Comparison of ENCODE assay signal across 1 cellular context in the genomic region with DNA sequence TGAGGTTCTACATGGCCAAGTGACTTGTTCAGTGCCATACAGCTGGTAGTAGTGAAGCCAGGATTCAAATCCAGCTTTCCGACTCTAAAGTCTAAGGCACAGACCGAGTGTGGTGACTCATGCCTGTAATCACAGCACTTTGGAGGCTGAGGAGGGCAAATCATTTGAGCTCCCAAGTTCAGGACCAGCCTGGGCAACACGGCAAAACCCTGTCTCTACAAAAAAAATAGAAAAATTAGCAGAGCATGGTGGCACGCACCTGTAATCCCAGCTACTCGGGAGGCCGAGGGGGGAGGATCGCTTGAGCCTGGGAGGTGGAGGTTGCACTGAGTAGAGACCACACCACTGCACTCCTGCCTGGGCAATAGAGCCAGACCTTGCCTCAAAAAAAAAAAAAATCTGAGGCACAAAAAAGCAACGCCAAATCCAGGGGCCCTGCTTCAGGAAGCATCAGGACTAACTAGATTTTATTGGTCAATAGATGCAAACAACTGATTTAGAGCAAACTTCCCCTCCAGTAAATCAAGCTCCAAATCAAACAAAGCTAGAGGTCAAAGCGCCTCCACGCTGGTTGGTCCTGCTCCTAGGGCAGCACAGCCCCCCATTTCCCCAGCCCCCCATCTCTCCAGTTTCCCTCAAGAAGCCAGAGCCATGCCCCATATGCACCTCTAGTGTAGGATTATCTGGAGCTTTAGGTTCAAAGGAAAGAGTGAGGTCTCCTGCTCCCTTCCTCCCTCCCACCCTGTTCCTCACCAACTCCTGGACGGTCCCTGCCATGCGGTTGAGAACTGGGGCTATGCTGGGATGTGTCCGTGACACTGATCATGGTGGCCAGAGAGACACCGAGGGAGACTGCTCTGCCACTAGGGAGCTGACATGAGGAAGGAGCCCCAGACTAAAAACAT.
TF ChIP-seq lines count a peak whose summit lies in the region.

No MANE protein-coding gene starts in this region.

TF ChIP-seq in GM23338, 12 proteins besides CTCF, POLR2A, EP300 and RAD21 (continued from another document):
- TF ChIP-seq, protein P1, sequence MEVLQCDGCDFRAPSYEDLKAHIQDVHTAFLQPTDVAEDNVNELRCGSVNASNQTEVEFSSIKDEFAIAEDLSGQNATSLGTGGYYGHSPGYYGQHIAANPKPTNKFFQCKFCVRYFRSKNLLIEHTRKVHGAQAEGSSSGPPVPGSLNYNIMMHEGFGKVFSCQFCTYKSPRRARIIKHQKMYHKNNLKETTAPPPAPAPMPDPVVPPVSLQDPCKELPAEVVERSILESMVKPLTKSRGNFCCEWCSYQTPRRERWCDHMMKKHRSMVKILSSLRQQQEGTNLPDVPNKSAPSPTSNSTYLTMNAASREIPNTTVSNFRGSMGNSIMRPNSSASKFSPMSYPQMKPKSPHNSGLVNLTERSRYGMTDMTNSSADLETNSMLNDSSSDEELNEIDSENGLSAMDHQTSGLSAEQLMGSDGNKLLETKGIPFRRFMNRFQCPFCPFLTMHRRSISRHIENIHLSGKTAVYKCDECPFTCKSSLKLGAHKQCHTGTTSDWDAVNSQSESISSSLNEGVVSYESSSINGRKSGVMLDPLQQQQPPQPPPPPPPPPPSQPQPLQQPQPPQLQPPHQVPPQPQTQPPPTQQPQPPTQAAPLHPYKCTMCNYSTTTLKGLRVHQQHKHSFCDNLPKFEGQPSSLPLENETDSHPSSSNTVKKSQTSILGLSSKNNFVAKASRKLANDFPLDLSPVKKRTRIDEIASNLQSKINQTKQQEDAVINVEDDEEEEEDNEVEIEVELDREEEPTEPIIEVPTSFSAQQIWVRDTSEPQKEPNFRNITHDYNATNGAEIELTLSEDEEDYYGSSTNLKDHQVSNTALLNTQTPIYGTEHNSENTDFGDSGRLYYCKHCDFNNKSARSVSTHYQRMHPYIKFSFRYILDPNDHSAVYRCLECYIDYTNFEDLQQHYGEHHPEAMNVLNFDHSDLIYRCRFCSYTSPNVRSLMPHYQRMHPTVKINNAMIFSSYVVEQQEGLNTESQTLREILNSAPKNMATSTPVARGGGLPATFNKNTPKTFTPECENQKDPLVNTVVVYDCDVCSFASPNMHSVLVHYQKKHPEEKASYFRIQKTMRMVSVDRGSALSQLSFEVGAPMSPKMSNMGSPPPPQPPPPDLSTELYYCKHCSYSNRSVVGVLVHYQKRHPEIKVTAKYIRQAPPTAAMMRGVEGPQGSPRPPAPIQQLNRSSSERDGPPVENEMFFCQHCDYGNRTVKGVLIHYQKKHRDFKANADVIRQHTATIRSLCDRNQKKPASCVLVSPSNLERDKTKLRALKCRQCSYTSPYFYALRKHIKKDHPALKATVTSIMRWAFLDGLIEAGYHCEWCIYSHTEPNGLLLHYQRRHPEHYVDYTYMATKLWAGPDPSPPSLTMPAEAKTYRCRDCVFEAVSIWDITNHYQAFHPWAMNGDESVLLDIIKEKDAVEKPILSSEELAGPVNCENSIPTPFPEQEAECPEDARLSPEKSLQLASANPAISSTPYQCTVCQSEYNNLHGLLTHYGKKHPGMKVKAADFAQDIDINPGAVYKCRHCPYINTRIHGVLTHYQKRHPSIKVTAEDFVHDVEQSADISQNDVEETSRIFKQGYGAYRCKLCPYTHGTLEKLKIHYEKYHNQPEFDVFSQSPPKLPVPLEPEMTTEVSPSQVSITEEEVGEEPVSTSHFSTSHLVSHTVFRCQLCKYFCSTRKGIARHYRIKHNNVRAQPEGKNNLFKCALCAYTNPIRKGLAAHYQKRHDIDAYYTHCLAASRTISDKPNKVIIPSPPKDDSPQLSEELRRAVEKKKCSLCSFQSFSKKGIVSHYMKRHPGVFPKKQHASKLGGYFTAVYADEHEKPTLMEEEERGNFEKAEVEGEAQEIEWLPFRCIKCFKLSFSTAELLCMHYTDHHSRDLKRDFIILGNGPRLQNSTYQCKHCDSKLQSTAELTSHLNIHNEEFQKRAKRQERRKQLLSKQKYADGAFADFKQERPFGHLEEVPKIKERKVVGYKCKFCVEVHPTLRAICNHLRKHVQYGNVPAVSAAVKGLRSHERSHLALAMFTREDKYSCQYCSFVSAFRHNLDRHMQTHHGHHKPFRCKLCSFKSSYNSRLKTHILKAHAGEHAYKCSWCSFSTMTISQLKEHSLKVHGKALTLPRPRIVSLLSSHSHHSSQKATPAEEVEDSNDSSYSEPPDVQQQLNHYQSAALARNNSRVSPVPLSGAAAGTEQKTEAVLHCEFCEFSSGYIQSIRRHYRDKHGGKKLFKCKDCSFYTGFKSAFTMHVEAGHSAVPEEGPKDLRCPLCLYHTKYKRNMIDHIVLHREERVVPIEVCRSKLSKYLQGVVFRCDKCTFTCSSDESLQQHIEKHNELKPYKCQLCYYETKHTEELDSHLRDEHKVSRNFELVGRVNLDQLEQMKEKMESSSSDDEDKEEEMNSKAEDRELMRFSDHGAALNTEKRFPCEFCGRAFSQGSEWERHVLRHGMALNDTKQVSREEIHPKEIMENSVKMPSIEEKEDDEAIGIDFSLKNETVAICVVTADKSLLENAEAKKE (CRISPR knock-in tag; IDR thresholded peaks at IDR 0.05): no peak
- TF ChIP-seq NANOG (IDR thresholded peaks at IDR 0.05; ENCODE audit: borderline replicate concordance) (no peak), JUNB (IDR thresholded peaks at IDR 0.05; ENCODE audit: unreplicated experiment) (no peak), EZH2 (IDR thresholded peaks at IDR 0.05; ENCODE audit: low read depth, unreplicated experiment) (no peak), EZH2phosphoT487 (IDR thresholded peaks at IDR 0.05; ENCODE audit: unreplicated experiment) (no peak), CREB1 (CRISPR knock-in tag; IDR thresholded peaks at IDR 0.05; ENCODE audit: low read depth) (no peak), ZNF114 (CRISPR knock-in tag; IDR thresholded peaks at IDR 0.05) (no peak), ZNF331 (CRISPR knock-in tag; IDR thresholded peaks at IDR 0.05; ENCODE audit: low read depth) (no peak), POLR2AphosphoS5 (IDR thresholded peaks at IDR 0.05; ENCODE audit: low read depth) (no peak)
- TF ChIP-seq, protein P2, sequence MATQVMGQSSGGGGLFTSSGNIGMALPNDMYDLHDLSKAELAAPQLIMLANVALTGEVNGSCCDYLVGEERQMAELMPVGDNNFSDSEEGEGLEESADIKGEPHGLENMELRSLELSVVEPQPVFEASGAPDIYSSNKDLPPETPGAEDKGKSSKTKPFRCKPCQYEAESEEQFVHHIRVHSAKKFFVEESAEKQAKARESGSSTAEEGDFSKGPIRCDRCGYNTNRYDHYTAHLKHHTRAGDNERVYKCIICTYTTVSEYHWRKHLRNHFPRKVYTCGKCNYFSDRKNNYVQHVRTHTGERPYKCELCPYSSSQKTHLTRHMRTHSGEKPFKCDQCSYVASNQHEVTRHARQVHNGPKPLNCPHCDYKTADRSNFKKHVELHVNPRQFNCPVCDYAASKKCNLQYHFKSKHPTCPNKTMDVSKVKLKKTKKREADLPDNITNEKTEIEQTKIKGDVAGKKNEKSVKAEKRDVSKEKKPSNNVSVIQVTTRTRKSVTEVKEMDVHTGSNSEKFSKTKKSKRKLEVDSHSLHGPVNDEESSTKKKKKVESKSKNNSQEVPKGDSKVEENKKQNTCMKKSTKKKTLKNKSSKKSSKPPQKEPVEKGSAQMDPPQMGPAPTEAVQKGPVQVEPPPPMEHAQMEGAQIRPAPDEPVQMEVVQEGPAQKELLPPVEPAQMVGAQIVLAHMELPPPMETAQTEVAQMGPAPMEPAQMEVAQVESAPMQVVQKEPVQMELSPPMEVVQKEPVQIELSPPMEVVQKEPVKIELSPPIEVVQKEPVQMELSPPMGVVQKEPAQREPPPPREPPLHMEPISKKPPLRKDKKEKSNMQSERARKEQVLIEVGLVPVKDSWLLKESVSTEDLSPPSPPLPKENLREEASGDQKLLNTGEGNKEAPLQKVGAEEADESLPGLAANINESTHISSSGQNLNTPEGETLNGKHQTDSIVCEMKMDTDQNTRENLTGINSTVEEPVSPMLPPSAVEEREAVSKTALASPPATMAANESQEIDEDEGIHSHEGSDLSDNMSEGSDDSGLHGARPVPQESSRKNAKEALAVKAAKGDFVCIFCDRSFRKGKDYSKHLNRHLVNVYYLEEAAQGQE (IDR thresholded peaks at IDR 0.05; ENCODE audit: unreplicated experiment): no peak
- TF ChIP-seq, protein P3, sequence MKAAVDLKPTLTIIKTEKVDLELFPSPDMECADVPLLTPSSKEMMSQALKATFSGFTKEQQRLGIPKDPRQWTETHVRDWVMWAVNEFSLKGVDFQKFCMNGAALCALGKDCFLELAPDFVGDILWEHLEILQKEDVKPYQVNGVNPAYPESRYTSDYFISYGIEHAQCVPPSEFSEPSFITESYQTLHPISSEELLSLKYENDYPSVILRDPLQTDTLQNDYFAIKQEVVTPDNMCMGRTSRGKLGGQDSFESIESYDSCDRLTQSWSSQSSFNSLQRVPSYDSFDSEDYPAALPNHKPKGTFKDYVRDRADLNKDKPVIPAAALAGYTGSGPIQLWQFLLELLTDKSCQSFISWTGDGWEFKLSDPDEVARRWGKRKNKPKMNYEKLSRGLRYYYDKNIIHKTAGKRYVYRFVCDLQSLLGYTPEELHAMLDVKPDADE (IDR thresholded peaks at IDR 0.05): no peak
